8 cellular contexts compared by ENCODE assay signal in genomic region chr16:81444448-81445121, GRCh38. TPM values are rescaled to one million over a fixed set of nuclear protein-coding genes. Genes with fewer than 3 reads are reported as not detected.
A peak's percentile ranks its signal among the peaks of the same experiment; 100 is the strongest.
DNase-seq lines count a peak whose midpoint lies in the region; ATAC-seq, FAIRE-seq and TF ChIP-seq lines count a peak whose summit lies in the region.

Gene CMIP, plus strand, starts transcription at chr16:81444808.

- H3K27me3 ChIP-seq in HepG2 (ENCODE audit: control insufficient read depth in 1 of 2, insufficient read depth in 2 of 2, low read length in 2 of 2), result peaks cover 2 to 24% of the 10 kb centered on the region in 2 experiments; a peak in 3 of 5 replicates

- H3K4me3 ChIP-seq in A549, result peak within 1 kb of the TSS; percentile 79
- peak within 1 kb of the TSS; percentile 92 to 99 (median 93) for H3K4me3 ChIP-seq in HepG2 (replicated peaks in 1 of 3; ENCODE audit: insufficient read depth in 1 of 3, low read depth in 2 of 3, low read length in 3 of 3)

- no peak for FAIRE-seq in A549 (lab: Jason Lieb, UNC)
- FAIRE-seq in GM18507 (lab: Jason Lieb, UNC), result peak; percentile 36
- no peak for FAIRE-seq in HepG2 (lab: Jason Lieb, UNC)

- H4K20me1 ChIP-seq in HepG2 (ENCODE audit: insufficient read depth, low read length), result no peaks in the 10 kb centered on the region; the same call in 1 of the 2 replicates

- peak in 1 of 2 experiments; percentile 13; a peak in 1 of 5 replicates for TF ChIP-seq EP300 in A549 (IDR thresholded peaks at IDR 0.05)
- no peak for TF ChIP-seq EP300 in HepG2 (IDR thresholded peaks at IDR 0.05; ENCODE audit: low read depth in 2 of 2, low read length in 2 of 2)
- no peak for TF ChIP-seq EP300 in HepG2 (CRISPR knock-in tag; IDR thresholded peaks at IDR 0.05; ENCODE audit: borderline replicate concordance)

- ATAC-seq in A549 (peak; percentile 25 to 63), HG02973 (IDR thresholded peaks at IDR 0.05; ENCODE audit: unreplicated experiment) (peak; percentile 78), HepG2 (peak; percentile 4; the same call in 2 of the 3 replicates)

- no CpG with 5 or more reads among the region's 114 CpGs for WGBS in A549 (ENCODE audit: missing lambda C conversion rate)
- no CpG with 5 or more reads among the region's 114 CpGs for WGBS in HepG2 (ENCODE audit: low lambda C conversion rate)

- intact Hi-C loops in HepG2 (cut with micrococcal nuclease; ENCODE audit: unreplicated experiment), result no loop called here

- TF ChIP-seq POLR2A in A549 (IDR thresholded peaks at IDR 0.05; ENCODE audit: low read length), result 0 out of 2 replicates have a peak, but pooled peaks have one; percentile 4
- peak in 1 of 2 experiments; percentile 14; a peak in 1 of 4 replicates for TF ChIP-seq POLR2A in HepG2 (IDR thresholded peaks at IDR 0.05; ENCODE audit: insufficient read depth in 1 of 2, low read depth in 2 of 2, low read length in 2 of 2)

- peak within 1 kb of the TSS; percentile 97 for H3K4me2 ChIP-seq in A549
- peak within 1 kb of the TSS; percentile 97 for H3K4me2 ChIP-seq in HepG2 (ENCODE audit: low read depth, low read length)

- H3K36me3 ChIP-seq in HepG2 (replicated peaks in 1 of 2; ENCODE audit: control insufficient read depth in 1 of 2, insufficient read depth in 2 of 2, low read length in 2 of 2), result no peaks in the 10 kb centered on the region

- H3K9me3 ChIP-seq in A549 (no peaks in the 10 kb centered on the region), HepG2 (ENCODE audit: low read length) (no peaks in the 10 kb centered on the region)

- H3K27ac ChIP-seq in A549 (peak within 1 kb of the TSS; percentile 98 to 99), HepG2 (ENCODE audit: extremely low read length, insufficient read depth, low read length) (peak within 1 kb of the TSS; percentile 89)

- no peak within 1 kb of the TSS for H2AFZ ChIP-seq in HepG2 (ENCODE audit: low read length)

- POLR2A ChIA-PET in A549 (lab: Yijun Ruan, JAX) (interaction anchor here (0.6 to 1.2 kb wide), 2 partner anchors 39 to 51 kb away, joined by 3 to 4 read pairs; no protein-coding TSS in a partner anchor), HepG2 (lab: Yijun Ruan, JAX) (interaction anchor here (0.6 to 4.8 kb wide), 6 partner anchors 13 to 105 kb away, joined by 3 to 61 read pairs (median 6); no protein-coding TSS in a partner anchor)

- TF ChIP-seq RAD21 in A549 (conservative IDR thresholded peaks at IDR 0.05 in 1 of 2, IDR thresholded peaks at IDR 0.05 in 1 of 2), result no peak
- peak; percentile 35; the same call in 1 of the 2 replicates for TF ChIP-seq RAD21 in HepG2 (CRISPR knock-in tag; IDR thresholded peaks at IDR 0.05)

- BruUV-seq in HepG2 (replicated peaks; lab: Mats Ljungman, UMichigan), result no TSS peak

- CTCF ChIA-PET in A549 (lab: Yijun Ruan, JAX) (no interaction called here), HepG2 (lab: Yijun Ruan, JAX; ENCODE audit: low intra/inter-chr PET ratio, low total read pairs) (no interaction called here)

- H3K9ac ChIP-seq in HepG2 (ENCODE audit: insufficient read depth, low read depth, low read length), result peak within 1 kb of the TSS; percentile 92

- TF ChIP-seq CTCF in A549 (IDR thresholded peaks at IDR 0.05), result no peak
- TF ChIP-seq CTCF in HepG2 (CRISPR knock-in tag; IDR thresholded peaks at IDR 0.05), result no peak

- peak; percentile 83 to 84 for DNase-seq in A549 (ENCODE audit: low read depth in 1 of 2, low spot score in 1 of 2)
- DNase-seq in GM18507 (ENCODE audit: extremely low spot score, insufficient read length, low read depth), result peak; percentile 86
- DNase-seq in NCI-H510A treated with DMSO at 0.1 percent for 48 hours (lab: John Stamatoyannopoulos, UW), result peak; percentile 49
- DNase-seq in activated CD4-positive, alpha-beta T cell treated with anti-CD3 and anti-CD28 coated beads, Interleukin-2, amount 50 U/mL, for 4 hours, result peak; percentile 61 to 62
- DNase-seq in dermis blood vessel endothelial cell, result peak; percentile 85
- DNase-seq in HepG2 (ENCODE audit: low spot score), result peak; percentile 68
- peak; percentile 78 for DNase-seq in stimulated activated CD4-positive, alpha-beta T cell treated with anti-CD3 and anti-CD28 coated beads, Interleukin-4, amount 100 ng/mL, for 1 hour

- in situ Hi-C loops in HepG2 (cut with HindIII; ENCODE audit: extremely low pct_ligation_motif_present, low pct_unique_long_range_greater_than_20kb), result no loop called here

- H3K4me1 ChIP-seq in A549 (peaks cover 36% of the 10 kb centered on the region), HepG2 (ENCODE audit: insufficient read depth, low read length) (peaks cover 46% of the 10 kb centered on the region)

- H3K79me2 ChIP-seq in HepG2 (ENCODE audit: insufficient read depth, low read length), result peaks cover 44% of the 10 kb centered on the region

TF ChIP-seq in A549, 52 proteins besides CTCF, POLR2A, EP300 and RAD21 (continues in another document):
- TF ChIP-seq KDM5A (IDR thresholded peaks at IDR 0.05), result no peak
- no peak for TF ChIP-seq HES2 (IDR thresholded peaks at IDR 0.05)
- TF ChIP-seq MAZ (IDR thresholded peaks at IDR 0.05; ENCODE audit: borderline replicate concordance, low read depth, low read length), result peak; percentile 6; the same call in 1 of the 2 replicates
- TF ChIP-seq BHLHE40 (IDR thresholded peaks at IDR 0.05; ENCODE audit: low read depth, low read length), result no peak
- TF ChIP-seq HEYL (CRISPR knock-in tag; IDR thresholded peaks at IDR 0.05), result no peak
- TF ChIP-seq NFE2L2 (conservative IDR thresholded peaks at IDR 0.05; ENCODE audit: low read length), result no peak
- no peak for TF ChIP-seq CHD2 (IDR thresholded peaks at IDR 0.05; ENCODE audit: low read length, partially characterized antibody)
- TF ChIP-seq JUN (IDR thresholded peaks at IDR 0.05), result peak in 1 of 2 experiments; percentile 77; a peak in 3 of 5 replicates
- TF ChIP-seq SREBF2 (IDR thresholded peaks at IDR 0.05), result no peak
- TF ChIP-seq CHD4 (IDR thresholded peaks at IDR 0.05; ENCODE audit: borderline replicate concordance), result no peak

TF ChIP-seq in HepG2, 621 proteins besides CTCF, POLR2A, EP300 and RAD21 (continues in another document):
- no peak for TF ChIP-seq TEAD3 (CRISPR knock-in tag; optimal IDR thresholded peaks at IDR 0.05; ENCODE audit: borderline replicate concordance)
- peak; percentile 33; the same call in 1 of the 2 replicates for TF ChIP-seq SIN3A (IDR thresholded peaks at IDR 0.05; ENCODE audit: borderline replicate concordance, low read depth, low read length)
- no peak for TF ChIP-seq FOXA3 (CRISPR knock-in tag; IDR thresholded peaks at IDR 0.05)
- TF ChIP-seq DNMT1 (CRISPR knock-in tag; IDR thresholded peaks at IDR 0.05), result no peak
- TF ChIP-seq SMC3 (IDR thresholded peaks at IDR 0.05; ENCODE audit: low read length), result no peak
- TF ChIP-seq ZNF260 (CRISPR knock-in tag; IDR thresholded peaks at IDR 0.05; ENCODE audit: borderline replicate concordance, low read depth), result no peak
- TF ChIP-seq ZNF558 (CRISPR knock-in tag; IDR thresholded peaks at IDR 0.05; ENCODE audit: borderline replicate concordance), result no peak
- TF ChIP-seq ZNF577 (CRISPR knock-in tag; IDR thresholded peaks at IDR 0.05; ENCODE audit: borderline replicate concordance, low read depth), result no peak
- no peak for TF ChIP-seq TCF12 (IDR thresholded peaks at IDR 0.05)
- no peak for TF ChIP-seq TCF12 (CRISPR knock-in tag; IDR thresholded peaks at IDR 0.05)
- no peak for TF ChIP-seq ELK4 (CRISPR knock-in tag; IDR thresholded peaks at IDR 0.05; ENCODE audit: borderline replicate concordance)

RNA-seq across cellular contexts. Expression of gene CMIP, which starts in this region (rescaled TPM):
- polyA plus RNA-seq in A549 (2011; rRNA removed) (21.6 and 44.7 TPM in 2 replicates), A549 (2017; fragmentation: RNase III; extraction: RNeasy Plus Mini Kit Qiagen cat#74134 plus additional on column Dnase treatment) (118 to 129 TPM (median 125 TPM) in 3 replicates), HepG2 (2011; rRNA removed) (18.1 and 22.0 TPM in 2 replicates)
- 78.5 and 97.9 TPM in 2 replicates for polyA plus RNA-seq in A549 (2012; cell fraction: cytosol; rRNA removed)
- polyA plus RNA-seq in A549 (2012; cell fraction: nucleus; rRNA removed), result 128 and 142 TPM in 2 replicates
- polyA minus RNA-seq in A549 (2011; rRNA and poly(A)+ RNA removed), result 89.1 and 130 TPM in 2 replicates
- total RNA-seq in dermis blood vessel endothelial cell (39.0 and 64.7 TPM in 2 replicates), HepG2 (2016; rRNA removed; fragmentation: Illumina TruSeq; extraction: Trizol) (10.9 and 21.7 TPM in 2 replicates)
- total RNA-seq in HepG2 (2016; cell fraction: cytosol; rRNA removed; fragmentation: Illumina TruSeq; extraction: Trizol; ENCODE audit: low read depth), result 3.5 and 4.6 TPM in 2 replicates
- total RNA-seq in HepG2 (2016; cell fraction: insoluble cytoplasmic fraction; rRNA removed; fragmentation: Illumina TruSeq; extraction: Trizol), result 11.5 and 15.7 TPM in 2 replicates
- total RNA-seq in HepG2 (2016; cell fraction: membrane; rRNA removed; fragmentation: Illumina TruSeq; extraction: Trizol), result 13.0 and 15.9 TPM in 2 replicates
- total RNA-seq in HepG2 (2016; cell fraction: nucleus; rRNA removed; fragmentation: Illumina TruSeq; extraction: Trizol), result 23.3 and 29.3 TPM in 2 replicates
- 17.3 and 20.7 TPM in 2 replicates for polyA plus RNA-seq in HepG2 (2011; cell fraction: cytosol; rRNA removed)
- 77.4 and 83.2 TPM in 2 replicates for polyA plus RNA-seq in HepG2 (2011; cell fraction: nucleus; rRNA removed)
- polyA plus RNA-seq in HepG2 (2012), result 74.4 and 83.5 TPM in 2 replicates
- polyA plus RNA-seq in HepG2 (2016; cell fraction: cytosol; fragmentation: Illumina TruSeq; extraction: Trizol; ENCODE audit: low read depth), result 3.4 and 3.8 TPM in 2 replicates
- 29.7 and 48.6 TPM in 2 replicates for polyA plus RNA-seq in HepG2 (2016; cell fraction: insoluble cytoplasmic fraction; fragmentation: Illumina TruSeq; extraction: Trizol; ENCODE audit: low read depth)
- 14.8 and 16.9 TPM in 2 replicates for polyA plus RNA-seq in HepG2 (2016; cell fraction: membrane; fragmentation: Illumina TruSeq; extraction: Trizol; ENCODE audit: low read depth)
- 51.1 and 51.2 TPM in 2 replicates for polyA plus RNA-seq in HepG2 (2016; cell fraction: nucleus; fragmentation: Illumina TruSeq; extraction: Trizol; ENCODE audit: insufficient read depth, low read depth)
- 16.6 and 71.5 TPM in 2 replicates for polyA minus RNA-seq in HepG2 (2011; rRNA and poly(A)+ RNA removed; ENCODE audit: low replicate concordance)
- 60.8 and 68.8 TPM in 2 replicates for polyA minus RNA-seq in HepG2 (2011; cell fraction: cytosol; rRNA and poly(A)+ RNA removed)
- polyA minus RNA-seq in HepG2 (2011; cell fraction: nucleus; rRNA and poly(A)+ RNA removed), result 61.9 and 63.1 TPM in 2 replicates

Comparison
In these comparisons a context has a peak if more than half of its experiments do, and no peak if none do; other contexts are left out.
1. Peak in every context shown above with its lines: DNase-seq, ATAC-seq, H3K4me3 ChIP-seq and H3K27ac ChIP-seq.
2. ATAC-seq: peak in every context shown above with its lines; median percentile 78 in HG02973; 44 in A549; 4 in HepG2.